9 cellular contexts compared by ENCODE assay signal in the genomic region with DNA sequence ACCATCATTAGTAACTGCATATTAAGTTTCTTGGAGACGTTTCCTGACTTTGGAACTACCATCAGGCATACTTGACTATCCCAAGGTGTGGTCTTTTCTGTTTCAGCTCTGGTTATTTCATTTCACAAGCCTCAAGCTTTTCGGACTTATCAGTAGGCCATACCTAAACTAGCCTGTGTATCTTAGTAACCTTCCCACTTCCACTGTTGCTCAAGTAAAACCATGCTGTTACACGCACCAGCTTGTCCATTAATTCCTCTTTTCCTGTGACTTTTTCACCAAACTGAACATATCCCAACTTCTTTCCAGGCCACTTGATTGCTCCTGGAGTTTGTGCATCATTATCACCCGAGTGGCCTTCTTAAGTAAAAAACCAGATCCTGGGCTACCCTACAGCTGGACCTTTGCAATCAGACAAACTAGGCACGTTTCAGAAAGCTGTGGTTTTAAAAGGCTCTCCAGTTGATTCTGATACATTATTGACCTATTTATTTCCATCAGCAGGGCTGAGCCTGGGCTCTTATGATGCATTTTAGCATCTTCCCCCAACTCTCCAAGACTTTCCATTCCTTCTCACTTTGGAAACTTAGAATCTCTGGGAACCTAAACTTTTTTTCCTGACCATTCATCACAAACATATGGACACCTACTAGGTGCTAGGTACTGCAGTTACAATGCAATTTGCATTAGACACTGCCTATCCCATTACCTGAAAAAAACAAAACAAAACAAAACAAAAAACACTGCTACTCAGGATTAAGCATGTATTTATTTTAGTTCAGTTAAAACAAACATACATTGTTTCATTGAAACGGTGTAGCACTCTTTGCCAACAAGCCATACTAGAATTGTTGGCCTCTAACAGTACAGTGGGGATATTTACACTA. TPM values are rescaled to one million over a fixed set of nuclear protein-coding genes. Genes with fewer than 3 reads are reported as not detected.
A peak's percentile ranks its signal among the peaks of the same experiment; 100 is the strongest.
DNase-seq lines count a peak whose midpoint lies in the region; ATAC-seq and TF ChIP-seq lines count a peak whose summit lies in the region.
"Had no signal": no experiment of that assay in that cellular context is flagged by ENCODE, and none has a peak within 500 bp of the region (broad histone marks: within the 10 kb centered on the region; RNA-seq: fewer than 3 reads in every experiment).

No MANE protein-coding gene starts in this region.

- peak; percentile 77 for TF ChIP-seq POLR2A in right lobe of liver (IDR thresholded peaks at IDR 0.05)
- no peak for TF ChIP-seq POLR2A in uterus (IDR thresholded peaks at IDR 0.05)

- peak overlapping the region; percentile 16 for H3K27ac Mint-ChIP-seq in Caco-2 (ENCODE audit: unreplicated experiment)
- peak overlapping the region; percentile 81 for H3K27ac Mint-ChIP-seq in HFFc6

- peaks cover 59% of the 10 kb centered on the region for H3K36me3 Mint-ChIP-seq in Caco-2 (ENCODE audit: insufficient read depth, unreplicated experiment)
- peaks cover 39% of the 10 kb centered on the region for H3K36me3 Mint-ChIP-seq in HFFc6 (ENCODE audit: low read depth)

- H3K9me3 Mint-ChIP-seq in Caco-2 (ENCODE audit: unreplicated experiment) (no peaks in the 10 kb centered on the region), HFFc6 (no peaks in the 10 kb centered on the region)

- WGBS in right lobe of liver (ENCODE audit: insufficient coverage, low coverage, low lambda C conversion rate, missing lambda C conversion rate), result 26% methylated on average over 6 of the region's 6 CpGs

- POLR2A ChIA-PET in Caco-2 (lab: Charles Lee), result interaction anchor here (0.6 to 1.1 kb wide), 5 partner anchors 8 to 133 kb away, joined by 3 to 6 read pairs (median 4); no protein-coding TSS in a partner anchor

- no TSS peak for BruUV-seq in Caco-2 (replicated peaks; lab: Mats Ljungman, UMichigan)

- H3K4me1 Mint-ChIP-seq in Caco-2 (ENCODE audit: low read depth, unreplicated experiment) (no peaks in the 10 kb centered on the region), HFFc6 (ENCODE audit: low read depth) (peaks cover 53% of the 10 kb centered on the region)

- no peaks in the 10 kb centered on the region for H3K27me3 Mint-ChIP-seq in Caco-2 (ENCODE audit: insufficient read depth, unreplicated experiment)
- peaks cover 34% of the 10 kb centered on the region for H3K27me3 Mint-ChIP-seq in HFFc6 (ENCODE audit: insufficient read depth)

- H3K27ac ChIP-seq in right lobe of liver (peak overlapping the region in 1 of 3 donors; percentile 14), uterus (peak overlapping the region in 1 of 2 donors; percentile 38)
- H3K27ac ChIP-seq: cardiac muscle cell had no signal

- CTCF ChIA-PET in Caco-2 (lab: Charles Lee), result interaction anchor here (0.9 to 2.5 kb wide), 2 partner anchors 304 to 367 kb away, joined by 3 to 17 read pairs; no protein-coding TSS in a partner anchor

- H3K4me3 Mint-ChIP-seq in Caco-2 (ENCODE audit: unreplicated experiment), result no peak overlapping the region
- peak overlapping the region; percentile 21; the same call in 1 of the 2 replicates for H3K4me3 Mint-ChIP-seq in HFFc6

- ATAC-seq in right lobe of liver, result peak; percentile 20 to 56 (median 34)

- H3K9me3 ChIP-seq in Caco-2 (no peaks in the 10 kb centered on the region), right lobe of liver (no peaks in the 10 kb centered on the region), uterus (no peaks in the 10 kb centered on the region)

- H3K27me3 ChIP-seq in Caco-2 (replicated peaks; ENCODE audit: control insufficient read depth, insufficient read depth, low read length), result no peaks in the 10 kb centered on the region
- H3K27me3 ChIP-seq in right lobe of liver, result no peaks in the 10 kb centered on the region
- H3K27me3 ChIP-seq in uterus, result no peaks in the 10 kb centered on the region
- H3K27me3 ChIP-seq: cardiac muscle cell had no signal

- H3K4me3 ChIP-seq in Caco-2 (ENCODE audit: low read depth, low read length), result no peak overlapping the region
- H3K4me3 ChIP-seq in astrocyte of the spinal cord (ENCODE audit: low read depth, low read length), result no peak overlapping the region
- no peak overlapping the region for H3K4me3 ChIP-seq in right lobe of liver
- no peak overlapping the region for H3K4me3 ChIP-seq in uterus
- H3K4me3 ChIP-seq: cardiac muscle cell had no signal

- DNase-seq in Caco-2, result no peak
- peak; percentile 86 for DNase-seq in HFFc6
- peak; percentile 76 for DNase-seq in astrocyte of the spinal cord (ENCODE audit: low read depth, low spot score)
- DNase-seq in right lobe of liver, result no peak
- no peak for DNase-seq in DMS153 treated with DMSO at 0.1 percent for 48 hours (lab: John Stamatoyannopoulos, UW; ENCODE audit: unreplicated experiment)
- no peak for DNase-seq in uterus
- DNase-seq in amygdala (lab: John Stamatoyannopoulos, UW), result no peak
- no peak for DNase-seq in ACHN

- H3K4me1 ChIP-seq in Caco-2 (peaks cover 12% of the 10 kb centered on the region), right lobe of liver (peaks cover 0 to 25% (median 0%) of the 10 kb centered on the region in 4 donors), uterus (no peaks in the 10 kb centered on the region)

- TF ChIP-seq CTCF in Caco-2 (IDR thresholded peaks at IDR 0.05; ENCODE audit: insufficient read depth in 1 of 2, low read depth in 1 of 2, low read length in 1 of 2, severe bottlenecking in 1 of 2, unreplicated experiment in 1 of 2), result no peak
- no peak for TF ChIP-seq CTCF in HFFc6 (IDR thresholded peaks at IDR 0.05)
- TF ChIP-seq CTCF in astrocyte of the spinal cord (IDR thresholded peaks at IDR 0.05; ENCODE audit: low read depth, low read length), result no peak
- no peak for TF ChIP-seq CTCF in right lobe of liver (IDR thresholded peaks at IDR 0.05)
- no peak for TF ChIP-seq CTCF in uterus (IDR thresholded peaks at IDR 0.05)

- H3K36me3 ChIP-seq in Caco-2 (ENCODE audit: control insufficient read depth, insufficient read depth, low read length) (peaks cover 8% of the 10 kb centered on the region), right lobe of liver (peaks cover 20 to 45% (median 32%) of the 10 kb centered on the region in 4 donors), uterus (no peaks in the 10 kb centered on the region)

- in situ Hi-C loops in astrocyte of the spinal cord (cut with HindIII; ENCODE audit: low sequenced_read_pairs) (no loop called here), ACHN (cut with HindIII; ENCODE audit: low pct_ligation_motif_present, low pct_unique_long_range_greater_than_20kb, low sequenced_read_pairs) (loop anchor here (25.0 kb wide), 1 partner anchor 195 kb away; no protein-coding TSS in a partner anchor)

- intact Hi-C loops in Caco-2 (cut with micrococcal nuclease; ENCODE audit: unreplicated experiment), result no loop called here
- intact Hi-C loops in right lobe of liver (cut with DNase I), result loop anchor here in 1 of 2 donors (10.0 kb wide), 1 partner anchor 297 kb away; no protein-coding TSS in a partner anchor
- intact Hi-C loops in uterus (cut with DNase I; ENCODE audit: low total_unique reads), result no loop called here

RNA-seq across cellular contexts. Expression of gene SLC38A2, which starts 14.9 kb away (rescaled TPM):
- total RNA-seq in Caco-2 (2022) (317 and 331 TPM in 2 replicates), right lobe of liver (100 to 1,000 TPM in 5 of 6 experiments, 10 to 100 TPM in 1; 77.0 to 463 (median 290) TPM), uterus (100 to 1,000 TPM; 234 to 487 (median 372) TPM)
- 1,000 to 10,000 TPM in 2 of 6 experiments, 100 to 1,000 TPM in 4; 787 to 1,148 (median 975) TPM for total RNA-seq in HFFc6 (2021; fragmentation: NEBNext Ultra II Directional; extraction: Animal tissue kit (Norgen Biotek cat#: 25700))

Comparison
In these comparisons a context has a peak if more than half of its experiments do, and no peak if none do; other contexts are left out.
1. DNase-seq: peak in HFFc6 (single experiment) and astrocyte of the spinal cord (single experiment); none in Caco-2 (0 of 2), right lobe of liver (0 of 3), DMS153 treated with DMSO at 0.1 percent for 48 hours (single experiment), uterus (0 of 2), amygdala (0 of 56) and ACHN (single experiment).